In the genomic region with DNA sequence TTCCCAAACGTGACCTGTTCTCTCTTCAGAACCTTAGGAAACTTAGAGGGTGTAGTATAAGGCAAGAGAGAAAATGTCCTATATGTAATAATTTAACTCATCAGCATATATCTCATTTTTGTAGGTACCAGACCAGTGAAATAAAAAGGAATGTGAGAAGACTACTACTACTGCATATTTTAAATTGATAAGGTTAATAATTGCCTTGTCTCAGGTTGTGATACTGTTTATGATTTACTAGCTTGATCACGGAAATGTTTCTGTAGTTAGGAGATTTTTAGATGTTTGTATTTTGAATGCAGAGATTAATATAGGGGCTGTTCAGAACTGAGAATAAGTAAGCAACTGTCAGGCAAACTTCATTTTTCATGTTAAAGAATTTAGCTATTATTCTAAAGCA, we compare ENCODE assay signal across 21 cellular contexts.
"Had no signal": no experiment of that assay in that cellular context is flagged by ENCODE, and none has a peak within 500 bp of the region (broad histone marks: within the 10 kb centered on the region; RNA-seq: fewer than 3 reads in every experiment).

No MANE protein-coding gene starts in this region.

- DNase-seq: NCI-H1092, NCI-H1105 treated with DMSO at 0.1 percent for 48 hours, NCI-H1417 treated with DMSO at 0.1 percent for 48 hours, NCI-H146, NCI-H1694 treated with DMSO at 0.1 percent for 48 hours, NCI-H1930, NCI-H2081, NCI-H2107, NCI-H2227 treated with DMSO at 0.1 percent for 48 hours, NCI-H526 treated with DMSO at 0.1 percent for 48 hours, NCI-H774, Right ventricle myocardium superior, RPMI8226, SIG-M5 had no signal

- FAIRE-seq: HTR-8/SVneo, K562, RCC 7860 had no signal

- H3K9ac ChIP-seq: KMS-11 had no signal

- H3K27me3 ChIP-seq: SJSA1 had no signal

- H3K4me1 ChIP-seq: SJSA1 had no signal

- H3K4me2 ChIP-seq: KMS-11 had no signal

- H3K36me3 ChIP-seq: SJSA1 had no signal

- H3K4me3 ChIP-seq: K562, SJSA1, SK-N-MC had no signal

- H3K27ac ChIP-seq: HL-60, KMS-11, SJSA1, SK-N-MC had no signal

- ATAC-seq: K562 had no signal

- H3K9me3 ChIP-seq: SJSA1 had no signal
